In the genomic region with DNA sequence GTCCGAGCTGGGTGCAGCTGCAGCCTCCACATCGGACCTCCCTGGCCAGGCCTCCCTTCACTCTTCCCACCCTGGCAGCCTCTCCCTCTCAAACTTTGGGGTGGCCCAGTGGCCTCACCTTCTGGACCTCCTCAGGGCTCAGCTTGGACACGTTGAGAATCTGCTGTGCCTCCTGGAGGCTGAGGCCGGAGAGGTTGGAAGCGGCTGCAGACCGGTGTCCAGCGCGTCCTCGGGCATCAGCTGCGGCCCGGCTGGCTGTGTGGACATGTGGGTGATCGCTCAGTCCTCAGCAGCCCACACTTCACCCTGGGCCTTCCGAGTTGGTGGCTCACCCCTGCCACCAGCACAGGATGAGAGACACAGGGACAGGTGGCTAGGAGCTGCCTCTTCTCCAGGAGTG, we compare ENCODE assay signal across 28 cellular contexts. TPM values are rescaled to one million over a fixed set of nuclear protein-coding genes. Genes with fewer than 3 reads are reported as not detected.
"Had no signal": no experiment of that assay in that cellular context is flagged by ENCODE, and none has a peak within 500 bp of the region (broad histone marks: within the 10 kb centered on the region; RNA-seq: fewer than 3 reads in every experiment).

No MANE protein-coding gene starts in this region.

- DNase-seq: activated CD4-positive, alpha-beta memory T cell treated with anti-CD3 and anti-CD28 coated beads, Interleukin-2, amount 10 ng/mL, durations not matched to agents 7 days and 5 days; activated CD4-positive, alpha-beta T cell treated with anti-CD3 and anti-CD28 coated beads, Interleukin-2, amount 10 ng/mL, durations not matched to agents 7 days and 5 days; activated CD4-positive, CD25-positive, alpha-beta regulatory T cell; activated gamma-delta T cell; activated naive CD4-positive, alpha-beta T cell treated with anti-CD3 and anti-CD28 coated beads for 36 hours; activated T-cell treated with anti-CD3 and anti-CD28 coated beads for 4 hours; activated T-cell treated with anti-CD3 and anti-CD28 coated beads, Interleukin-2, amount 50 U/mL, for 48 hours; amygdala; Karpas-422; NCI-H1105 treated with DMSO at 0.1 percent for 48 hours; NCI-H1436 treated with DMSO at 0.1 percent for 48 hours; NCI-H1930; NCI-H2171; NCI-H345; NCI-H510A; NCI-H526 treated with DMSO at 0.1 percent for 48 hours; NCI-H82; NK-92 treated with Interleukin-12 subunit alpha and Interleukin-12 subunit beta, amount 100 ng/mL, for 24 hours; OCI-M1; Right ventricle myocardium superior; RPMI8226; SJCRH30; SK-N-SH; T-helper 1 cell had no signal

- H3K4me3 ChIP-seq: SJCRH30 had no signal

- H3K4me2 ChIP-seq: SK-N-SH had no signal

- H3K9me2 ChIP-seq: SK-N-SH had no signal

- ATAC-seq: activated T-helper 17 cell treated with anti-CD3 and anti-CD28 coated beads, Interleukin-2, amount 50 U/mL, for 72 hours; Panc1 had no signal

- H3K9ac ChIP-seq: SK-N-SH had no signal

- H3K27ac ChIP-seq: SJCRH30, VCaP had no signal

- H3K4me1 ChIP-seq: SJCRH30 had no signal

- H3K27me3 ChIP-seq: SJCRH30 had no signal

- H3K9me3 ChIP-seq: SJCRH30, SK-N-SH had no signal

RNA-seq across cellular contexts. Expression of a gene that starts 30.4 kb away (rescaled TPM):
- total RNA-seq: activated CD4-positive, alpha-beta T cell treated with anti-CD3 and anti-CD28 coated beads, Interleukin-2, amount 10 ng/mL, durations not matched to agents 7 days and 5 days; activated naive CD4-positive, alpha-beta T cell treated with anti-CD3 and anti-CD28 coated beads for 36 hours; T-helper 2 cell treated with Interferon-gamma antibody and Interleukin-4, amounts not matched to agents 100 ng/mL and 5 ng/mL, for 36 hours had no signal
